Comparison of ENCODE assay signal across 24 cellular contexts in the genomic region with DNA sequence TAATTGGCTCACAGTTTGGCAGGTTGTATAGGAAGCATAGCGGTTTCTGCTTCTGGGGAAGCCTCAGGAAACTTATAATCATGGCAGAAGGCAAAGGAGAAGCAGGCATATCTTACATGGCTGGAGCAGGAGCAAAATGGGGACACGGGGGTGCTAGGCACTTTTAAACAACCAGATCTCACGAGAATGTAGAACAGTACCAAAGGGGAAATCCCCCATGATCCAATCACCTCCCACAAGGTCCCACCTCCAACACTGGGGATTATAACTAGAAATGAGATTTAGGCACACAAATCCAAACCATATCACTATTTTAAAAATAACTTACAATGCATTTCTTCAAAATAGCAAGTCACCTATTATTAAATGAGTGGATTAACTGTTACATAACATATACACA.
A peak's percentile ranks its signal among the peaks of the same experiment; 100 is the strongest.
DNase-seq lines count a peak whose midpoint lies in the region; ATAC-seq lines count a peak whose summit lies in the region.
"Had no signal": no experiment of that assay in that cellular context is flagged by ENCODE, and none has a peak within 500 bp of the region (broad histone marks: within the 10 kb centered on the region; RNA-seq: fewer than 3 reads in every experiment).

No MANE protein-coding gene starts in this region.

- H3K4me3 Mint-ChIP-seq in stimulated activated naive B cell treated with anti-CD40 and anti-IgM and Interleukin-4, amounts not matched to agents 10 μg/mL and 1 μg/mL and 100 μg/mL, for 72 hours: peak overlapping the region in 1 of 2 donors; percentile 4
- H3K4me3 Mint-ChIP-seq: B cell, GM23338, H9 had no signal

- peaks cover 34 to 49% of the 10 kb centered on the region in 2 donors for H3K36me3 Mint-ChIP-seq in stimulated activated naive B cell treated with anti-CD40 and anti-IgM and Interleukin-4, amounts not matched to agents 10 μg/mL and 1 μg/mL and 100 μg/mL, for 72 hours

- H3K27me3 Mint-ChIP-seq in stimulated activated naive B cell treated with anti-CD40 and anti-IgM and Interleukin-4, amounts not matched to agents 10 μg/mL and 1 μg/mL and 100 μg/mL, for 72 hours: no peaks in the 10 kb centered on the region
- H3K27me3 Mint-ChIP-seq: B cell; CD8-positive, alpha-beta memory T cell had no signal

- peaks cover 18 to 25% of the 10 kb centered on the region in 2 donors for H3K9me3 Mint-ChIP-seq in stimulated activated naive B cell treated with anti-CD40 and anti-IgM and Interleukin-4, amounts not matched to agents 10 μg/mL and 1 μg/mL and 100 μg/mL, for 72 hours

- ATAC-seq in stimulated activated naive B cell treated with anti-CD40 and anti-IgM and Interleukin-4, amounts not matched to agents 10 μg/mL and 1 μg/mL and 100 μg/mL, for 72 hours (replicated peaks): no peak
- no peak for ATAC-seq in HG02938 (IDR thresholded peaks at IDR 0.05; ENCODE audit: unreplicated experiment)
- ATAC-seq: GM23338, Right ventricle myocardium inferior had no signal

- H3K4me1 Mint-ChIP-seq in stimulated activated naive B cell treated with anti-CD40 and anti-IgM and Interleukin-4, amounts not matched to agents 10 μg/mL and 1 μg/mL and 100 μg/mL, for 72 hours: peaks cover 48 to 51% of the 10 kb centered on the region in 2 donors

- H3K27ac Mint-ChIP-seq in stimulated activated naive B cell treated with anti-CD40 and anti-IgM and Interleukin-4, amounts not matched to agents 10 μg/mL and 1 μg/mL and 100 μg/mL, for 72 hours: peak overlapping the region; percentile 66
- H3K27ac Mint-ChIP-seq: B cell had no signal

- DNase-seq in NCI-H82 (lab: John Stamatoyannopoulos, UW): peak; percentile 18
- DNase-seq in NCI-H82 treated with DMSO at 0.1 percent for 48 hours (lab: John Stamatoyannopoulos, UW; ENCODE audit: unreplicated experiment): no peak
- DNase-seq in activated T-cell treated with anti-CD3 and anti-CD28 coated beads for 24 hours (ENCODE audit: low read depth): peak; percentile 2
- DNase-seq in activated T-cell treated with anti-CD3 and anti-CD28 coated beads for 4 hours: no peak
- DNase-seq in stimulated activated CD4-positive, alpha-beta T cell treated with anti-CD3 and anti-CD28 coated beads, Interleukin-4, amount 100 ng/mL, for 24 hours: peak; percentile 12
- DNase-seq in stimulated activated CD4-positive, alpha-beta T cell treated with anti-CD3 and anti-CD28 coated beads, Interleukin-12 subunit alpha, Interleukin-12 subunit beta, amount 100 ng/mL, for 4 hours: no peak
- no peak for DNase-seq in stimulated activated naive B cell treated with anti-CD40 and anti-IgM and Interleukin-4, amounts not matched to agents 10 μg/mL and 1 μg/mL and 100 μg/mL, for 72 hours
- DNase-seq: CD8-positive, alpha-beta memory T cell; DMS 273 treated with DMSO at 0.1 percent for 48 hours; DMS79 treated with DMSO at 0.1 percent for 48 hours; GF-D8; H9; KBM-7; MV-4-11; NCI-H1105; NCI-H1436 treated with DMSO at 0.1 percent for 48 hours; NCI-H187 treated with DMSO at 0.1 percent for 48 hours; NCI-H524; NCI-H748 treated with DMSO at 0.1 percent for 48 hours; PC-9 had no signal

Comparison
In these comparisons a context has a peak if more than half of its experiments do, and no peak if none do; other contexts are left out.
1. DNase-seq: peak in NCI-H82 (single experiment), activated T-cell treated with anti-CD3 and anti-CD28 coated beads for 24 hours (single experiment) and stimulated activated CD4-positive, alpha-beta T cell treated with anti-CD3 and anti-CD28 coated beads, Interleukin-4, amount 100 ng/mL, for 24 hours (single experiment); none in NCI-H82 treated with DMSO at 0.1 percent for 48 hours (single experiment), activated T-cell treated with anti-CD3 and anti-CD28 coated beads for 4 hours (single experiment), stimulated activated CD4-positive, alpha-beta T cell treated with anti-CD3 and anti-CD28 coated beads, Interleukin-12 subunit alpha, Interleukin-12 subunit beta, amount 100 ng/mL, for 4 hours (single experiment) and stimulated activated naive B cell treated with anti-CD40 and anti-IgM and Interleukin-4, amounts not matched to agents 10 μg/mL and 1 μg/mL and 100 μg/mL, for 72 hours (single experiment).